ENCODE assay signal across 8 cellular contexts in genomic region chr15:40931300-40932142, GRCh38. TPM values are rescaled to one million over a fixed set of nuclear protein-coding genes. Genes with fewer than 3 reads are reported as not detected.
DNase-seq lines count a peak whose midpoint lies in the region; ATAC-seq, FAIRE-seq and TF ChIP-seq lines count a peak whose summit lies in the region.
"Had no signal": no experiment of that assay in that cellular context is flagged by ENCODE, and none has a peak within 500 bp of the region (broad histone marks: within the 10 kb centered on the region; RNA-seq: fewer than 3 reads in every experiment).

No MANE protein-coding gene starts in this region.

- H4K5ac ChIP-seq in H9 (ENCODE audit: insufficient read length, low read depth, low read length) = no peak overlapping the region

- H2BK20ac ChIP-seq in H9 (ENCODE audit: low read depth, low read length, poor library complexity, severe bottlenecking) = no peak overlapping the region

- H2BK5ac ChIP-seq in H9 (ENCODE audit: insufficient read length, low read length) = no peak overlapping the region

- H3K4me1 ChIP-seq in H9 (ENCODE audit: insufficient read depth, low read length) = peaks cover 3% of the 10 kb centered on the region; the same call in 1 of the 2 replicates
- peaks cover 4 to 38% of the 10 kb centered on the region in 2 donors for H3K4me1 ChIP-seq in kidney (ENCODE audit: control insufficient read depth in 1 of 2, insufficient read depth in 1 of 2, low read depth in 1 of 2, low read length in 2 of 2)
- peaks cover 4 to 9% of the 10 kb centered on the region in 2 donors for H3K4me1 ChIP-seq in small intestine (ENCODE audit: control insufficient read depth in 2 of 2, insufficient read depth in 1 of 2, low read depth in 1 of 2, low read length in 1 of 2)

- H3K4me1 Mint-ChIP-seq in H9 = peaks cover 26 to 36% of the 10 kb centered on the region in 2 experiments

- H3K27me3 ChIP-seq in H9 (ENCODE audit: insufficient read depth, low read length) (peaks cover 37% of the 10 kb centered on the region), small intestine (ENCODE audit: control insufficient read depth in 2 of 2, insufficient read depth in 2 of 2, low read length in 2 of 2) (peaks cover 2 to 4% of the 10 kb centered on the region in 2 donors)

- H3K9me3 ChIP-seq in H9 (ENCODE audit: control insufficient read depth, low read depth, low read length) = no peaks in the 10 kb centered on the region
- no peaks in the 10 kb centered on the region for H3K9me3 ChIP-seq in kidney (ENCODE audit: control insufficient read depth in 1 of 2, low read length in 2 of 2)
- no peaks in the 10 kb centered on the region for H3K9me3 ChIP-seq in small intestine (ENCODE audit: control insufficient read depth, low read depth)

- H3K4me2 ChIP-seq in H9 (ENCODE audit: insufficient read depth, insufficient read length, low read length) = no peak overlapping the region

- H3K27ac ChIP-seq in H9 (ENCODE audit: insufficient read length, low read depth, low read length) = no peak overlapping the region
- peak overlapping the region; percentile 71 to 81 for H3K27ac ChIP-seq in kidney (ENCODE audit: low read depth in 2 of 2, low read length in 2 of 2)
- H3K27ac ChIP-seq in small intestine (ENCODE audit: low read depth in 1 of 2, low read length in 1 of 2) = peak overlapping the region; percentile 24 to 76

- no peak overlapping the region for H3K9ac ChIP-seq in H9 (ENCODE audit: extremely low read depth, insufficient read length, low read length)
- H3K9ac ChIP-seq in kidney (ENCODE audit: low read length in 2 of 2) = peak overlapping the region; percentile 41 to 56

- H3K9me3 Mint-ChIP-seq in H9 = peaks cover 0 to 3% of the 10 kb centered on the region in 2 experiments; a peak in 3 of 5 replicates

- H2BK12ac ChIP-seq in H9 (ENCODE audit: insufficient read length, low read depth, low read length) = no peak overlapping the region

- H3T11ph ChIP-seq in H9 (ENCODE audit: low read length) = no peak overlapping the region

- H3K23ac ChIP-seq in H9 (ENCODE audit: insufficient read length, low read depth, low read length) = no peak overlapping the region

- no peak for DNase-seq in H9
- peak; percentile 52 for DNase-seq in kidney
- no peak for DNase-seq in small intestine
- DNase-seq in NCI-H2029 treated with DMSO at 0.1 percent for 48 hours (lab: John Stamatoyannopoulos, UW) = no peak

- no peak overlapping the region for H3K4ac ChIP-seq in H9 (ENCODE audit: low read depth, low read length)

- H3K79me2 ChIP-seq in H9 (ENCODE audit: insufficient read depth, low read length) = no peaks in the 10 kb centered on the region

- H3K56ac ChIP-seq in H9 (ENCODE audit: insufficient read length, low read depth, low read length) = no peak overlapping the region

- H3K27me3 Mint-ChIP-seq in H9 (ENCODE audit: low read depth) = peaks cover 97% of the 10 kb centered on the region

- TF ChIP-seq CTCF in H9 (conservative IDR thresholded peaks at IDR 0.05) (0 out of 3 replicates have a peak, but pooled peaks have one; percentile 9), WI38 (IDR thresholded peaks at IDR 0.05; ENCODE audit: low read depth, low read length) (no peak), kidney (IDR thresholded peaks at IDR 0.05; ENCODE audit: borderline replicate concordance, extremely low read depth, insufficient read depth) (no peak)

- H4K8ac ChIP-seq in H9 (replicated peaks; ENCODE audit: insufficient read length, low read depth, low read length) = no peak overlapping the region

- H3K18ac ChIP-seq in H9 (ENCODE audit: insufficient read length, low read depth, low read length) = no peak overlapping the region

- intact Hi-C loops in kidney (cut with DNase I) = no loop called here

- H3K14ac ChIP-seq in H9 (ENCODE audit: insufficient read depth, low read length) = no peak overlapping the region

- no CpG with 5 or more reads among the region's 16 CpGs for WGBS in H9 (ENCODE audit: extremely low coverage, insufficient read length, low lambda C conversion rate)
- 67 to 75% (median 73%) methylated on average over 16 of the region's 16 CpGs for WGBS in small intestine, 3 donors

- no peak overlapping the region for H2BK120ac ChIP-seq in H9 (ENCODE audit: low read depth, low read length, poor library complexity, severe bottlenecking)

- peaks cover 31% of the 10 kb centered on the region for H3K23me2 ChIP-seq in H9 (ENCODE audit: insufficient read length, low read depth, low read length, poor library complexity, severe bottlenecking)

- H2BK15ac ChIP-seq in H9 (ENCODE audit: low read depth, low read length) = no peak overlapping the region

- H3K4me3 ChIP-seq in WI38 (ENCODE audit: low read depth, low read length) = peak overlapping the region; percentile 78
- peak overlapping the region; percentile 61 to 64 for H3K4me3 ChIP-seq in kidney (ENCODE audit: low read length in 2 of 2)
- H3K4me3 ChIP-seq in small intestine (ENCODE audit: low read depth in 1 of 2, low read length in 2 of 2) = peak overlapping the region in 1 of 2 donors; percentile 63

- ATAC-seq in GM18517 (IDR thresholded peaks at IDR 0.05; ENCODE audit: unreplicated experiment) (no peak), HG02678 (IDR thresholded peaks at IDR 0.05; ENCODE audit: unreplicated experiment) (no peak)

- H3K79me1 ChIP-seq in H9 (ENCODE audit: insufficient read depth, low read depth, low read length, poor library complexity, severe bottlenecking) = no peaks in the 10 kb centered on the region

- no peak overlapping the region; a peak in 1 of 7 replicates for H3K27ac Mint-ChIP-seq in H9

- no peaks in the 10 kb centered on the region for H4K20me1 ChIP-seq in H9 (ENCODE audit: control insufficient read depth, insufficient read depth, insufficient read length)

- H2AFZ ChIP-seq in H9 (ENCODE audit: low read length) = no peak overlapping the region

- FAIRE-seq in kidney (lab: Jason Lieb, UNC) (no peak), small intestine (lab: Jason Lieb, UNC) (no peak)
- FAIRE-seq: G401.6 had no signal

- no peak overlapping the region for H4K91ac ChIP-seq in H9 (ENCODE audit: insufficient read length, low read depth, low read length)

- no peak overlapping the region for H2AK5ac ChIP-seq in H9 (ENCODE audit: insufficient read length, low read length)

- H3K4me3 Mint-ChIP-seq in H9 = peak overlapping the region; percentile 10 to 87; a peak in 4 of 5 replicates

- H3K36me3 ChIP-seq in kidney (ENCODE audit: control insufficient read depth in 1 of 2, insufficient read depth in 2 of 2, low read length in 2 of 2) (no peaks in the 10 kb centered on the region), small intestine (ENCODE audit: control insufficient read depth in 2 of 2, insufficient read depth in 2 of 2, low read length in 2 of 2) (no peaks in the 10 kb centered on the region)

- H3K36me3 Mint-ChIP-seq in H9 (ENCODE audit: insufficient read depth in 1 of 3, low read depth in 3 of 3) = no peaks in the 10 kb centered on the region; a peak in 1 of 7 replicates

RNA-seq across cellular contexts. Expression of gene DLL4, which starts 2.4 kb away (rescaled TPM):
- 0.28 and 0.35 TPM in 2 replicates for total RNA-seq in H9 (2021)
- 9.4 TPM for total RNA-seq in kidney
- 5.8 TPM for polyA plus RNA-seq in kidney (ENCODE audit: insufficient read depth, low read depth, low replicate concordance)
- 10 to 100 TPM in 1 of 3 donors, 1 to 10 TPM in 1, under 1 TPM in 1; 0.81 to 13.2 (median 1.3) TPM for polyA plus RNA-seq in small intestine

RNA-seq across cellular contexts. Expression of gene CHAC1, which starts 21.8 kb away (rescaled TPM):
- total RNA-seq in H9 (2021) (47.2 and 48.7 TPM in 2 replicates), kidney (4.7 TPM)
- polyA plus RNA-seq in kidney (ENCODE audit: insufficient read depth, low read depth, low replicate concordance) (21.1 TPM), small intestine (10 to 100 TPM in 1 of 3 donors, 1 to 10 TPM in 2; 1.1 to 37.3 (median 8.9) TPM)

RNA-seq across cellular contexts. Expression of gene VPS18, which starts 37.3 kb away (rescaled TPM):
- total RNA-seq in H9 (2021) (45.0 and 46.1 TPM in 2 replicates), kidney (28.1 TPM)
- polyA plus RNA-seq in kidney (ENCODE audit: insufficient read depth, low read depth, low replicate concordance) (21.9 TPM), small intestine (10 to 100 TPM in 2 of 3 donors, 1 to 10 TPM in 1; 7.6 to 11.2 (median 10.3) TPM)

RNA-seq across cellular contexts. Expression of gene RHOV, which starts 57.5 kb away (rescaled TPM):
- total RNA-seq in H9 (2021) (3.9 and 4.3 TPM in 2 replicates), kidney (3.0 TPM)
- polyA plus RNA-seq in kidney (ENCODE audit: insufficient read depth, low read depth, low replicate concordance) (4.6 TPM), small intestine (1 to 10 TPM in 2 of 3 donors, under 1 TPM in 1; 0.67 to 1.9 (median 1.8) TPM)
